In the genomic region with DNA sequence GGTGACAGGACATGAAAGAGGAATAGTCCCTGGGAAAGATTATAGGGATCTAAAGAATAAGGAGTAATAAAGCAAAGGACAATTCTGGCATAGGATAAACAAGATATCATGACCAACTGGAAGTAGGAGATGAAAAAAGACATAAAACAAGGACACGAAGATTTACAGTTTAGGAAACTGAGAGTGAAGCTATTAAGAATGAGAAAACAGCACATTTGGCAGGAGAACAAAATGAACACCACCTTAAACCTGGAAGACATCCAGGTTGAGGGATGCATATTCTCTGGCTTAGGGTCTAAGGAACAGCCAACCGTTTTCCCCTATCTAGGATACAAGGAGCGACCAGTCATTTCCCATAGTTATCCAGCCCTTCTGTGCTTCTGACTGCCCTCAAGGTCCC, we compare ENCODE assay signal across 9 cellular contexts. TPM values are rescaled to one million over a fixed set of nuclear protein-coding genes. Genes with fewer than 3 reads are reported as not detected.
A peak's percentile ranks its signal among the peaks of the same experiment; 100 is the strongest.
DNase-seq lines count a peak whose midpoint lies in the region; TF ChIP-seq lines count a peak whose summit lies in the region.
"Had no signal": no experiment of that assay in that cellular context is flagged by ENCODE, and none has a peak within 500 bp of the region (broad histone marks: within the 10 kb centered on the region; RNA-seq: fewer than 3 reads in every experiment).

No MANE protein-coding gene starts in this region.

- 45 to 46% methylated on average over 3 of the region's 3 CpGs for WGBS in esophagus squamous epithelium, 2 donors

- H3K9me3 ChIP-seq in SK-N-MC (ENCODE audit: low read depth, low read length) = no peaks in the 10 kb centered on the region
- no peaks in the 10 kb centered on the region for H3K9me3 ChIP-seq in esophagus squamous epithelium
- no peaks in the 10 kb centered on the region for H3K9me3 ChIP-seq in Peyer's patch
- H3K9me3 ChIP-seq: neutrophil had no signal

- H3K27ac ChIP-seq in SK-N-MC (no peak overlapping the region), esophagus squamous epithelium (peak overlapping the region in 1 of 4 donors; percentile 99), Peyer's patch (no peak overlapping the region)
- H3K27ac ChIP-seq: neutrophil had no signal

- intact Hi-C loops in esophagus squamous epithelium (cut with DNase I) = no loop called here

- H3K27me3 ChIP-seq in esophagus squamous epithelium (no peaks in the 10 kb centered on the region), Peyer's patch (no peaks in the 10 kb centered on the region)
- H3K27me3 ChIP-seq: neutrophil had no signal

- H3K4me1 ChIP-seq in esophagus squamous epithelium = peaks cover 0 to 47% (median 18%) of the 10 kb centered on the region in 3 donors
- peaks cover 0 to 34% (median 0%) of the 10 kb centered on the region in 4 donors for H3K4me1 ChIP-seq in Peyer's patch

- H3K36me3 ChIP-seq in SK-N-MC (ENCODE audit: insufficient read depth, low read length) (peaks cover 5% of the 10 kb centered on the region), esophagus squamous epithelium (peaks cover 0 to 16% (median 0%) of the 10 kb centered on the region in 3 donors), Peyer's patch (no peaks in the 10 kb centered on the region)
- H3K36me3 ChIP-seq: neutrophil had no signal

- H3K9ac ChIP-seq in SK-N-MC (ENCODE audit: insufficient read length) = peak overlapping the region; percentile 94

- TF ChIP-seq POLR2A in esophagus squamous epithelium (IDR thresholded peaks at IDR 0.05) (no peak), Peyer's patch (IDR thresholded peaks at IDR 0.05) (no peak)

- no peak for DNase-seq in GM12865 (ENCODE audit: low read depth)
- DNase-seq in SK-N-MC (ENCODE audit: low read depth, low spot score) = no peak
- DNase-seq in esophagus squamous epithelium (lab: John Stamatoyannopoulos, UW) = no peak
- no peak for DNase-seq in retinal pigment epithelial cell (ENCODE audit: low read depth)
- no peak for DNase-seq in Peyer's patch
- no peak for DNase-seq in SHP77 treated with DMSO at 0.1 percent for 48 hours (lab: John Stamatoyannopoulos, UW)
- DNase-seq in NCI-H187 treated with DMSO at 0.1 percent for 48 hours (lab: John Stamatoyannopoulos, UW) = no peak
- DNase-seq in NCI-H1694 treated with DMSO at 0.1 percent for 48 hours (lab: John Stamatoyannopoulos, UW) = no peak

- TF ChIP-seq CTCF in GM12865 (IDR thresholded peaks at IDR 0.05; ENCODE audit: insufficient read depth, low read depth, low read length, missing control alignments) (no peak), esophagus squamous epithelium (IDR thresholded peaks at IDR 0.05) (no peak), retinal pigment epithelial cell (conservative IDR thresholded peaks at IDR 0.05; ENCODE audit: low read depth, low read length) (no peak), Peyer's patch (IDR thresholded peaks at IDR 0.05) (no peak)

- peak overlapping the region; percentile 72 for H3K4me3 ChIP-seq in GM12865 (ENCODE audit: low read depth, low read length)
- peak overlapping the region; percentile 97 for H3K4me3 ChIP-seq in SK-N-MC
- peak overlapping the region in 3 of 4 donors; percentile 84 to 94 (median 92) for H3K4me3 ChIP-seq in esophagus squamous epithelium
- H3K4me3 ChIP-seq in retinal pigment epithelial cell (ENCODE audit: low read length) = peak overlapping the region; percentile 90
- H3K4me3 ChIP-seq in Peyer's patch = peak overlapping the region in 2 of 4 donors; percentile 62 to 85

RNA-seq across cellular contexts. Expression of gene TRIP11, which starts 1.9 kb away (rescaled TPM):
- total RNA-seq in esophagus squamous epithelium = 10 to 100 TPM; 18.6 to 33.7 (median 26.9) TPM
- 10 to 100 TPM; 24.0 to 74.3 (median 44.7) TPM for total RNA-seq in Peyer's patch
